18 cellular contexts compared by ENCODE assay signal in genomic region chr4:152269448-152270191, GRCh38.
A peak's percentile ranks its signal among the peaks of the same experiment; 100 is the strongest.
DNase-seq lines count a peak whose midpoint lies in the region; ATAC-seq and TF ChIP-seq lines count a peak whose summit lies in the region.
"Had no signal": no experiment of that assay in that cellular context is flagged by ENCODE, and none has a peak within 500 bp of the region (broad histone marks: within the 10 kb centered on the region; RNA-seq: fewer than 3 reads in every experiment).

No MANE protein-coding gene starts in this region.

- no peak for TF ChIP-seq CTCF in esophagus muscularis mucosa (IDR thresholded peaks at IDR 0.05)

- TF ChIP-seq POLR2A in esophagus muscularis mucosa (IDR thresholded peaks at IDR 0.05; ENCODE audit: low read depth) = no peak

- no peaks in the 10 kb centered on the region for H3K4me1 ChIP-seq in esophagus muscularis mucosa

- no peak overlapping the region for H3K27ac ChIP-seq in esophagus muscularis mucosa (replicated peaks in 1 of 4)
- H3K27ac ChIP-seq in temporal lobe (ENCODE audit: low read depth, low read length) = peak overlapping the region; percentile 20
- H3K27ac ChIP-seq: 22Rv1; BLaER1 treated with 17β-estradiol and CSF1 and Interleukin-3, amounts not matched to agents 10 nM and 100 nM had no signal

- intact Hi-C loops in esophagus muscularis mucosa (cut with DNase I) = no loop called here

- H3K27me3 ChIP-seq in esophagus muscularis mucosa = no peaks in the 10 kb centered on the region
- H3K27me3 ChIP-seq: BLaER1 treated with 17β-estradiol and CSF1 and Interleukin-3, amounts not matched to agents 10 nM and 100 nM had no signal

- no peak for ATAC-seq in HG03442 (IDR thresholded peaks at IDR 0.05; ENCODE audit: unreplicated experiment)
- ATAC-seq: GM12878 had no signal

- 73% methylated on average over 9 of the region's 9 CpGs for WGBS in esophagus muscularis mucosa

- no peak for TF ChIP-seq EP300 in esophagus muscularis mucosa (IDR thresholded peaks at IDR 0.05)

- no peaks in the 10 kb centered on the region for H3K36me3 ChIP-seq in esophagus muscularis mucosa
- H3K36me3 ChIP-seq: BLaER1 treated with 17β-estradiol and CSF1 and Interleukin-3, amounts not matched to agents 10 nM and 100 nM had no signal

- no peaks in the 10 kb centered on the region for H3K9me3 ChIP-seq in esophagus muscularis mucosa

- H3K4me3 ChIP-seq in esophagus muscularis mucosa = no peak overlapping the region
- H3K4me3 ChIP-seq: BLaER1 treated with 17β-estradiol and CSF1 and Interleukin-3, amounts not matched to agents 10 nM and 100 nM; GM12878 had no signal

- peak; percentile 48 for DNase-seq in NCI-H748 (lab: John Stamatoyannopoulos, UW; ENCODE audit: unreplicated experiment)
- no peak for DNase-seq in NCI-H748 treated with DMSO at 0.1 percent for 48 hours (lab: John Stamatoyannopoulos, UW)
- DNase-seq in esophagus muscularis mucosa (ENCODE audit: extremely low spot score) = peak; percentile 55
- peak; percentile 23 for DNase-seq in occipital lobe (lab: John Stamatoyannopoulos, UW)
- DNase-seq in HPDE6-E6E7 (ENCODE audit: extremely low spot score) = no peak
- DNase-seq: CD8-positive, alpha-beta memory T cell; COR-L47; DMS 273 treated with DMSO at 0.1 percent for 48 hours; DMS53; DND-41; EL; H9; IMR-90 had no signal

Comparison
In these comparisons a context has a peak if more than half of its experiments do, and no peak if none do; other contexts are left out.
1. DNase-seq: peak in NCI-H748 (single experiment), esophagus muscularis mucosa (single experiment) and occipital lobe (single experiment); none in NCI-H748 treated with DMSO at 0.1 percent for 48 hours (single experiment) and HPDE6-E6E7 (single experiment).